ENCODE assay signal across 26 cellular contexts in genomic region chr6:32406857-32407256, GRCh38. TPM values are rescaled to one million over a fixed set of nuclear protein-coding genes. Genes with fewer than 3 reads are reported as not detected.
"Had no signal": no experiment of that assay in that cellular context is flagged by ENCODE, and none has a peak within 500 bp of the region (broad histone marks: within the 10 kb centered on the region; RNA-seq: fewer than 3 reads in every experiment).

A gene with protein sequence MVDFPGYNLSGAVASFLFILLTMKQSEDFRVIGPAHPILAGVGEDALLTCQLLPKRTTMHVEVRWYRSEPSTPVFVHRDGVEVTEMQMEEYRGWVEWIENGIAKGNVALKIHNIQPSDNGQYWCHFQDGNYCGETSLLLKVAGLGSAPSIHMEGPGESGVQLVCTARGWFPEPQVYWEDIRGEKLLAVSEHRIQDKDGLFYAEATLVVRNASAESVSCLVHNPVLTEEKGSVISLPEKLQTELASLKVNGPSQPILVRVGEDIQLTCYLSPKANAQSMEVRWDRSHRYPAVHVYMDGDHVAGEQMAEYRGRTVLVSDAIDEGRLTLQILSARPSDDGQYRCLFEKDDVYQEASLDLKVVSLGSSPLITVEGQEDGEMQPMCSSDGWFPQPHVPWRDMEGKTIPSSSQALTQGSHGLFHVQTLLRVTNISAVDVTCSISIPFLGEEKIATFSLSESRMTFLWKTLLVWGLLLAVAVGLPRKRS (minus strand): TSS chr6:32407181. CDS start chr6:32407123, 58 bp downstream.

- H3K4me3 ChIP-seq: SK-N-MC had no signal

- ATAC-seq: activated T-cell treated with anti-CD3 and anti-CD28 coated beads, Interleukin-2, amount 50 U/mL, for 4 hours; Panc1; Right ventricle myocardium inferior; T-cell had no signal

- H3K27ac ChIP-seq: SK-N-MC had no signal

- DNase-seq: activated CD4-positive, alpha-beta memory T cell treated with anti-CD3 and anti-CD28 coated beads for 36 hours; activated CD4-positive, alpha-beta T cell treated with anti-CD3 and anti-CD28 coated beads, Interleukin-2, amount 10 ng/mL, durations not matched to agents 7 days and 5 days; activated CD4-positive, CD25-positive, alpha-beta regulatory T cell; activated CD8-positive, alpha-beta memory T cell treated with anti-CD3 and anti-CD28 coated beads for 24 hours; activated effector memory CD4-positive, alpha-beta T cell treated with anti-CD3 and anti-CD28 coated beads, Interleukin-2, amount 50 U/mL, for 16 hours; activated naive CD4-positive, alpha-beta T cell treated with anti-CD3 and anti-CD28 coated beads for 36 hours; activated T-cell treated with anti-CD3 and anti-CD28 coated beads, Interleukin-2, amount 50 U/mL, for 4 hours; amygdala; Karpas-422; NCI-H1048; NCI-H146; NCI-H1930; NCI-H2171; NCI-H2227 treated with DMSO at 0.1 percent for 48 hours; NCI-H446 treated with DMSO at 0.1 percent for 48 hours; NCI-H524 treated with DMSO at 0.1 percent for 48 hours; NCI-H748 treated with DMSO at 0.1 percent for 48 hours; OCI-M1; RPMI8226; T-cell; T-helper 2 cell; T1000 had no signal

RNA-seq across cellular contexts. Expression of the gene that starts here (rescaled TPM):
- total RNA-seq: activated CD4-positive, alpha-beta memory T cell treated with anti-CD3 and anti-CD28 coated beads for 36 hours; activated CD4-positive, alpha-beta T cell treated with anti-CD3 and anti-CD28 coated beads, Interleukin-2, amount 10 ng/mL, durations not matched to agents 7 days and 5 days; activated naive CD4-positive, alpha-beta T cell treated with anti-CD3 and anti-CD28 coated beads for 36 hours; activated T-cell treated with anti-CD3 and anti-CD28 coated beads, Interleukin-2, amount 50 U/mL, for 4 hours; astrocyte; Right ventricle myocardium inferior; T-cell had no signal
